ENCODE assay signal across 8 cellular contexts in the genomic region with DNA sequence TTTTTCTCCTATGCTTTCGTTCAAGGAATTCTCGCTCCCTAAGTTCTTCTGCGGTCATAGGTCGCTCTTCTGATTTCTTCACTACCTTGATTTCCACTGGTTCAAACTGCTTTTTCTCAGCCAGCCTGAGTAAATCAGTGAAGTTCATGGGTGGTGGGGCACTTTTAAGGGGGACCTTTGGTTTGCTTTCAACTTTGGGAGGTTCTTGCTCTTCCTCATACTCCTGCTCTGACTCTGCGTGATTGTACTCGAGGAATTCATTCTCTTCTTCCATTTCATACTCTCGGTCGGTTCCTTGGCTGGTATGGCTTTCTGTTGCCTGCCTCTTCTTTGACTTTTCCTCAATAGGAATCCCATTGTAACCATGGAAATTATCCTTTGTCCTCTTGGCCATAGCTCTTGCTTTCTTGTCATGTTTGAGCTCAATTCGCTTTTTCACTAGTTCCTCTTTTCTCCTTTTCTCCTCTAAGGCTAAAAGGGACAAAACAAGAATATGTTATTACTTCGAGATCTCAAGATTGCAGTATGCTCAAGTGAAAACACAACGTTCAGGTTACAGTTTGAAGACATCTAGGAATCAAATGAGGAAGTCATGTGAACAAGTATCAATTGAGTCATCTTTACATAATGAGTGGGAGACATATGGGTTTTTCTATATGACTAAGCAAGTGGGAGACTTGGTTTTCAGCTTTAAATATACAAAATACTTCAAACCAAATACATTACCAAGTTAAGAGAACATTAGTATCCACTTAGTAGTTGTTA. TPM values are rescaled to one million over a fixed set of nuclear protein-coding genes. Genes with fewer than 3 reads are reported as not detected.
DNase-seq lines count a peak whose midpoint lies in the region; ATAC-seq and TF ChIP-seq lines count a peak whose summit lies in the region.

No MANE protein-coding gene starts in this region.

- intact Hi-C loops in Caco-2 (cut with micrococcal nuclease; ENCODE audit: unreplicated experiment), result no loop called here

- POLR2A ChIA-PET in Caco-2 (lab: Charles Lee), result no interaction called here

- no peaks in the 10 kb centered on the region for H3K27me3 ChIP-seq in Caco-2 (replicated peaks; ENCODE audit: control insufficient read depth, insufficient read depth, low read length)

- H3K4me1 ChIP-seq in Caco-2, result peaks cover 7% of the 10 kb centered on the region; the same call in 1 of the 2 replicates

- H3K36me3 ChIP-seq in Caco-2 (ENCODE audit: control insufficient read depth, insufficient read depth, low read length), result peaks cover 2% of the 10 kb centered on the region; the same call in 1 of the 2 replicates

- DNase-seq in activated naive CD8-positive, alpha-beta T cell treated with anti-CD3 and anti-CD28 coated beads, Interleukin-2, amount 50 U/mL, for 24 hours, result no peak
- no peak for DNase-seq in ureter (ENCODE audit: low spot score)
- DNase-seq in type B pancreatic cell (ENCODE audit: extremely low spot score, unreplicated experiment), result no peak
- DNase-seq in Caco-2, result no peak
- no peak for DNase-seq in stimulated activated CD4-positive, alpha-beta T cell treated with anti-CD3 and anti-CD28 coated beads, Interleukin-2, amount 100 ng/mL, for 48 hours

- H3K4me3 ChIP-seq in GM08714 (ENCODE audit: low read length) (peak overlapping the region; percentile 24; the same call in 1 of the 2 replicates), Caco-2 (ENCODE audit: low read depth, low read length) (no peak overlapping the region)

- H3K9me3 Mint-ChIP-seq in activated naive CD8-positive, alpha-beta T cell treated with anti-CD3 and anti-CD28 coated beads, Interleukin-2, amount 50 U/mL, for 24 hours, result no peaks in the 10 kb centered on the region
- H3K9me3 Mint-ChIP-seq in type B pancreatic cell (no peaks in the 10 kb centered on the region), Caco-2 (ENCODE audit: unreplicated experiment) (no peaks in the 10 kb centered on the region)

- H3K4me3 Mint-ChIP-seq in activated naive CD8-positive, alpha-beta T cell treated with anti-CD3 and anti-CD28 coated beads, Interleukin-2, amount 50 U/mL, for 24 hours, result peak overlapping the region; percentile 47
- H3K4me3 Mint-ChIP-seq in type B pancreatic cell (no peak overlapping the region), Caco-2 (ENCODE audit: unreplicated experiment) (no peak overlapping the region)

- peaks cover 51% of the 10 kb centered on the region for H3K4me1 Mint-ChIP-seq in activated naive CD8-positive, alpha-beta T cell treated with anti-CD3 and anti-CD28 coated beads, Interleukin-2, amount 50 U/mL, for 24 hours
- H3K4me1 Mint-ChIP-seq in type B pancreatic cell (ENCODE audit: unreplicated experiment) (no peaks in the 10 kb centered on the region), Caco-2 (ENCODE audit: low read depth, unreplicated experiment) (no peaks in the 10 kb centered on the region)

- TF ChIP-seq CTCF in type B pancreatic cell (conservative IDR thresholded peaks at IDR 0.05) (no peak), Caco-2 (IDR thresholded peaks at IDR 0.05; ENCODE audit: insufficient read depth in 1 of 2, low read depth in 1 of 2, low read length in 1 of 2, severe bottlenecking in 1 of 2, unreplicated experiment in 1 of 2) (no peak)

- H3K36me3 Mint-ChIP-seq in activated naive CD8-positive, alpha-beta T cell treated with anti-CD3 and anti-CD28 coated beads, Interleukin-2, amount 50 U/mL, for 24 hours (ENCODE audit: low read depth), result peaks cover 32% of the 10 kb centered on the region
- H3K36me3 Mint-ChIP-seq in type B pancreatic cell, result peaks cover 12% of the 10 kb centered on the region
- H3K36me3 Mint-ChIP-seq in Caco-2 (ENCODE audit: insufficient read depth, unreplicated experiment), result peaks cover 32% of the 10 kb centered on the region

- peak overlapping the region; percentile 56 for H3K27ac Mint-ChIP-seq in activated naive CD8-positive, alpha-beta T cell treated with anti-CD3 and anti-CD28 coated beads, Interleukin-2, amount 50 U/mL, for 24 hours
- no peak overlapping the region for H3K27ac Mint-ChIP-seq in type B pancreatic cell
- no peak overlapping the region for H3K27ac Mint-ChIP-seq in Caco-2 (ENCODE audit: unreplicated experiment)

- no peaks in the 10 kb centered on the region for H3K27me3 Mint-ChIP-seq in activated naive CD8-positive, alpha-beta T cell treated with anti-CD3 and anti-CD28 coated beads, Interleukin-2, amount 50 U/mL, for 24 hours
- H3K27me3 Mint-ChIP-seq in type B pancreatic cell, result no peaks in the 10 kb centered on the region
- no peaks in the 10 kb centered on the region for H3K27me3 Mint-ChIP-seq in Caco-2 (ENCODE audit: insufficient read depth, unreplicated experiment)

- no peaks in the 10 kb centered on the region for H3K9me3 ChIP-seq in Caco-2

- CTCF ChIA-PET in Caco-2 (lab: Charles Lee), result interaction anchor here (1.7 kb wide), 1 partner anchor 13 kb away, joined by 3 read pairs; no protein-coding TSS in a partner anchor

- ATAC-seq in GM21360 (IDR thresholded peaks at IDR 0.05; ENCODE audit: unreplicated experiment) (peak; percentile 95), HG03432 (IDR thresholded peaks at IDR 0.05; ENCODE audit: unreplicated experiment) (peak; percentile 94)
- peak; percentile 78 for ATAC-seq in activated naive CD8-positive, alpha-beta T cell treated with anti-CD3 and anti-CD28 coated beads, Interleukin-2, amount 50 U/mL, for 24 hours

- no TSS peak for BruUV-seq in Caco-2 (replicated peaks; lab: Mats Ljungman, UMichigan)

RNA-seq across cellular contexts. Expression of a gene that starts 16.2 kb away (rescaled TPM):
- total RNA-seq in ureter (5.9 TPM), type B pancreatic cell (ENCODE audit: low replicate concordance) (4.9 and 7.0 TPM in 2 replicates), Caco-2 (2022) (5.2 and 8.8 TPM in 2 replicates)

RNA-seq across cellular contexts. Expression of a gene that starts 18.3 kb away (rescaled TPM):
- total RNA-seq in ureter (17.7 TPM), type B pancreatic cell (ENCODE audit: low replicate concordance) (20.8 and 31.7 TPM in 2 replicates), Caco-2 (2022) (21.4 and 24.6 TPM in 2 replicates)

RNA-seq across cellular contexts. Expression of a gene that starts 27.3 kb away (rescaled TPM):
- total RNA-seq in ureter (30.9 TPM), type B pancreatic cell (ENCODE audit: low replicate concordance) (15.7 and 22.4 TPM in 2 replicates), Caco-2 (2022) (15.9 and 19.2 TPM in 2 replicates)
